Comparison of ENCODE assay signal across 1 cellular context in the genomic region with DNA sequence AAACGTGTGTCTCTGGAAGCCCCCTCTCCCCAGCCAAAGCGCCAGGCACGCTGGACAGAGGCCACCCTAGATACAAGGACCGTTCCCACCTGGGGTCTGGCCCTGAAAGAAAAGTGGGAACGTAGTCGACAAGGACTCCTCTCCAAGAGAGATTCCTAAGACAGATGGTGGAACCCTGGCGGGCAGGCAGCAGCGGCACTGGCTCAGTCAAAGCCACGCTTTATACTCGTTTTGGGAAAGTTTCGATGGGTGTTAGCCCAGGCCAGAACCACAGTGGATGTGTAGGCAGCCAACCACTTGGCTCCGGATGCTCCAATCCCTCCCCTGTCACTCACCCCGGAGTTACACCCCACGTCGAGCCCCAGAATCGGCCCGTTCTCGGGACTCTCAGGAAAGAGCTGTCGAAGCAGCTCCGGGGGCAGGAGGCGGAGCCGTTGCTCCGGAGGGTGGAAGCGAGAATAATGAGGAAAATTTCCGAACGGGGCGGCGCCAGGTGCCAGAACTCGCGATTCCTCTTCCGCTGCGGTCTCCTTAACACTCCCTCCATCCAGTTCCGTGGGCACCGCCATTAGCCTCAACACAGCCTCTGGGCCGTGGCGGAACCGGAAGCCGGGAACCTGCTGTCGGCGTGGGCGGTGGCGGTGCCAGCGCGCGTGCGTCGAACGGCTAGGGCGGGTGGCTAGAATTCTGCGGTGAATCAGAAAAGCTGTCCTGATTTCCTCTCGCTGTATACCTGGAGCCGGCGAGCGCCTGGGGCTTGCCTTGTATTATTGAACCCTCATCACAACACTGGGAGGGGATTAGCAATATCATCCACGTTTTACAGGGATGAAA.
TF ChIP-seq lines count a peak whose summit lies in the region.

A gene with protein sequence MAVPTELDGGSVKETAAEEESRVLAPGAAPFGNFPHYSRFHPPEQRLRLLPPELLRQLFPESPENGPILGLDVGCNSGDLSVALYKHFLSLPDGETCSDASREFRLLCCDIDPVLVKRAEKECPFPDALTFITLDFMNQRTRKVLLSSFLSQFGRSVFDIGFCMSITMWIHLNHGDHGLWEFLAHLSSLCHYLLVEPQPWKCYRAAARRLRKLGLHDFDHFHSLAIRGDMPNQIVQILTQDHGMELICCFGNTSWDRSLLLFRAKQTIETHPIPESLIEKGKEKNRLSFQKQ (minus strand): TSS at position 588 of the 834 bp plus-strand sequence. CDS start 19 bp downstream, at position 569.

TF ChIP-seq in K562, 482 proteins besides CTCF, POLR2A, EP300 and RAD21 (continued from another document and continues in another):
- TF ChIP-seq ZC3H11A (IDR thresholded peaks at IDR 0.05; ENCODE audit: low read depth, low read length) = no peak
- TF ChIP-seq ZNF311 (CRISPR knock-in tag; IDR thresholded peaks at IDR 0.05) = no peak
- TF ChIP-seq HNRNPK (IDR thresholded peaks at IDR 0.05; ENCODE audit: low read depth, low read length, poor library complexity, severe bottlenecking) = no peak
- no peak for TF ChIP-seq CC2D1A (IDR thresholded peaks at IDR 0.05)
- TF ChIP-seq, protein P1, sequence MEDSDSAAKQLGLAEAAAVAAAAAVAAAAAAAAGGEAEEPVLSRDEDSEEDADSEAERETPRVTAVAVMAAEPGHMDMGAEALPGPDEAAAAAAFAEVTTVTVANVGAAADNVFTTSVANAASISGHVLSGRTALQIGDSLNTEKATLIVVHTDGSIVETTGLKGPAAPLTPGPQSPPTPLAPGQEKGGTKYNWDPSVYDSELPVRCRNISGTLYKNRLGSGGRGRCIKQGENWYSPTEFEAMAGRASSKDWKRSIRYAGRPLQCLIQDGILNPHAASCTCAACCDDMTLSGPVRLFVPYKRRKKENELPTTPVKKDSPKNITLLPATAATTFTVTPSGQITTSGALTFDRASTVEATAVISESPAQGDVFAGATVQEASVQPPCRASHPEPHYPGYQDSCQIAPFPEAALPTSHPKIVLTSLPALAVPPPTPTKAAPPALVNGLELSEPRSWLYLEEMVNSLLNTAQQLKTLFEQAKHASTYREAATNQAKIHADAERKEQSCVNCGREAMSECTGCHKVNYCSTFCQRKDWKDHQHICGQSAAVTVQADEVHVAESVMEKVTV (CRISPR knock-in tag; IDR thresholded peaks at IDR 0.05) = no peak
- no peak for TF ChIP-seq PHTF2 (CRISPR knock-in tag; IDR thresholded peaks at IDR 0.05)
- TF ChIP-seq, protein P2, sequence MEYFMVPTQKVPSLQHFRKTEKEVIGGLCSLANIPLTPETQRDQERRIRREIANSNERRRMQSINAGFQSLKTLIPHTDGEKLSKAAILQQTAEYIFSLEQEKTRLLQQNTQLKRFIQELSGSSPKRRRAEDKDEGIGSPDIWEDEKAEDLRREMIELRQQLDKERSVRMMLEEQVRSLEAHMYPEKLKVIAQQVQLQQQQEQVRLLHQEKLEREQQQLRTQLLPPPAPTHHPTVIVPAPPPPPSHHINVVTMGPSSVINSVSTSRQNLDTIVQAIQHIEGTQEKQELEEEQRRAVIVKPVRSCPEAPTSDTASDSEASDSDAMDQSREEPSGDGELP (CRISPR knock-in tag; IDR thresholded peaks at IDR 0.05; ENCODE audit: borderline replicate concordance) = peak; percentile 82
- TF ChIP-seq KDM5B (IDR thresholded peaks at IDR 0.05; ENCODE audit: insufficient replicate concordance, low read depth, low read length) = peak; percentile 84
- peak; percentile 84 for TF ChIP-seq RBBP5 (IDR thresholded peaks at IDR 0.05; ENCODE audit: borderline replicate concordance, insufficient read depth, low read length, poor library complexity, severe bottlenecking)
- no peak for TF ChIP-seq SNRNP70 (optimal IDR thresholded peaks at IDR 0.05; ENCODE audit: low read depth, low read length)
- peak; percentile 43 for TF ChIP-seq CHD1 (IDR thresholded peaks at IDR 0.05; ENCODE audit: low read length)
- TF ChIP-seq, protein P3, sequence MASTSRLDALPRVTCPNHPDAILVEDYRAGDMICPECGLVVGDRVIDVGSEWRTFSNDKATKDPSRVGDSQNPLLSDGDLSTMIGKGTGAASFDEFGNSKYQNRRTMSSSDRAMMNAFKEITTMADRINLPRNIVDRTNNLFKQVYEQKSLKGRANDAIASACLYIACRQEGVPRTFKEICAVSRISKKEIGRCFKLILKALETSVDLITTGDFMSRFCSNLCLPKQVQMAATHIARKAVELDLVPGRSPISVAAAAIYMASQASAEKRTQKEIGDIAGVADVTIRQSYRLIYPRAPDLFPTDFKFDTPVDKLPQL (IDR thresholded peaks at IDR 0.05; ENCODE audit: extremely low read depth, insufficient read length) = peak; percentile 39
- TF ChIP-seq TGIF2 (CRISPR knock-in tag; IDR thresholded peaks at IDR 0.05) = no peak
- TF ChIP-seq LCOR (CRISPR knock-in tag; IDR thresholded peaks at IDR 0.05) = peak; percentile 57; the same call in 1 of the 2 replicates
- TF ChIP-seq, protein P4, sequence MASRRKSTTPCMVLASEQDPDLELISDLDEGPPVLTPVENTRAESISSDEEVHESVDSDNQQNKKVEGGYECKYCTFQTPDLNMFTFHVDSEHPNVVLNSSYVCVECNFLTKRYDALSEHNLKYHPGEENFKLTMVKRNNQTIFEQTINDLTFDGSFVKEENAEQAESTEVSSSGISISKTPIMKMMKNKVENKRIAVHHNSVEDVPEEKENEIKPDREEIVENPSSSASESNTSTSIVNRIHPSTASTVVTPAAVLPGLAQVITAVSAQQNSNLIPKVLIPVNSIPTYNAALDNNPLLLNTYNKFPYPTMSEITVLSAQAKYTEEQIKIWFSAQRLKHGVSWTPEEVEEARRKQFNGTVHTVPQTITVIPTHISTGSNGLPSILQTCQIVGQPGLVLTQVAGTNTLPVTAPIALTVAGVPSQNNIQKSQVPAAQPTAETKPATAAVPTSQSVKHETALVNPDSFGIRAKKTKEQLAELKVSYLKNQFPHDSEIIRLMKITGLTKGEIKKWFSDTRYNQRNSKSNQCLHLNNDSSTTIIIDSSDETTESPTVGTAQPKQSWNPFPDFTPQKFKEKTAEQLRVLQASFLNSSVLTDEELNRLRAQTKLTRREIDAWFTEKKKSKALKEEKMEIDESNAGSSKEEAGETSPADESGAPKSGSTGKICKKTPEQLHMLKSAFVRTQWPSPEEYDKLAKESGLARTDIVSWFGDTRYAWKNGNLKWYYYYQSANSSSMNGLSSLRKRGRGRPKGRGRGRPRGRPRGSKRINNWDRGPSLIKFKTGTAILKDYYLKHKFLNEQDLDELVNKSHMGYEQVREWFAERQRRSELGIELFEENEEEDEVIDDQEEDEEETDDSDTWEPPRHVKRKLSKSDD (conservative IDR thresholded peaks at IDR 0.05; ENCODE audit: low read length) = 0 out of 2 replicates have a peak, but pooled peaks have one; percentile 27
- TF ChIP-seq BDP1 (IDR thresholded peaks at IDR 0.05; ENCODE audit: insufficient read depth, insufficient read length) = no peak
- peak; percentile 48; the same call in 1 of the 2 replicates for TF ChIP-seq RB1 (IDR thresholded peaks at IDR 0.05; ENCODE audit: low read depth)
- no peak for TF ChIP-seq ZNF431 (CRISPR knock-in tag; IDR thresholded peaks at IDR 0.05)
- TF ChIP-seq, protein P5, sequence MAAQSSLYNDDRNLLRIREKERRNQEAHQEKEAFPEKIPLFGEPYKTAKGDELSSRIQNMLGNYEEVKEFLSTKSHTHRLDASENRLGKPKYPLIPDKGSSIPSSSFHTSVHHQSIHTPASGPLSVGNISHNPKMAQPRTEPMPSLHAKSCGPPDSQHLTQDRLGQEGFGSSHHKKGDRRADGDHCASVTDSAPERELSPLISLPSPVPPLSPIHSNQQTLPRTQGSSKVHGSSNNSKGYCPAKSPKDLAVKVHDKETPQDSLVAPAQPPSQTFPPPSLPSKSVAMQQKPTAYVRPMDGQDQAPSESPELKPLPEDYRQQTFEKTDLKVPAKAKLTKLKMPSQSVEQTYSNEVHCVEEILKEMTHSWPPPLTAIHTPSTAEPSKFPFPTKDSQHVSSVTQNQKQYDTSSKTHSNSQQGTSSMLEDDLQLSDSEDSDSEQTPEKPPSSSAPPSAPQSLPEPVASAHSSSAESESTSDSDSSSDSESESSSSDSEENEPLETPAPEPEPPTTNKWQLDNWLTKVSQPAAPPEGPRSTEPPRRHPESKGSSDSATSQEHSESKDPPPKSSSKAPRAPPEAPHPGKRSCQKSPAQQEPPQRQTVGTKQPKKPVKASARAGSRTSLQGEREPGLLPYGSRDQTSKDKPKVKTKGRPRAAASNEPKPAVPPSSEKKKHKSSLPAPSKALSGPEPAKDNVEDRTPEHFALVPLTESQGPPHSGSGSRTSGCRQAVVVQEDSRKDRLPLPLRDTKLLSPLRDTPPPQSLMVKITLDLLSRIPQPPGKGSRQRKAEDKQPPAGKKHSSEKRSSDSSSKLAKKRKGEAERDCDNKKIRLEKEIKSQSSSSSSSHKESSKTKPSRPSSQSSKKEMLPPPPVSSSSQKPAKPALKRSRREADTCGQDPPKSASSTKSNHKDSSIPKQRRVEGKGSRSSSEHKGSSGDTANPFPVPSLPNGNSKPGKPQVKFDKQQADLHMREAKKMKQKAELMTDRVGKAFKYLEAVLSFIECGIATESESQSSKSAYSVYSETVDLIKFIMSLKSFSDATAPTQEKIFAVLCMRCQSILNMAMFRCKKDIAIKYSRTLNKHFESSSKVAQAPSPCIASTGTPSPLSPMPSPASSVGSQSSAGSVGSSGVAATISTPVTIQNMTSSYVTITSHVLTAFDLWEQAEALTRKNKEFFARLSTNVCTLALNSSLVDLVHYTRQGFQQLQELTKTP (IDR thresholded peaks at IDR 0.05; ENCODE audit: low read depth in 1 of 2, partially characterized antibody in 2 of 2) = no peak
- TF ChIP-seq TRIM24 (IDR thresholded peaks at IDR 0.05) = peak in 1 of 2 experiments; percentile 60; a peak in 1 of 4 replicates
- TF ChIP-seq SPI1 (IDR thresholded peaks at IDR 0.05; ENCODE audit: borderline replicate concordance, low read depth, low read length) = peak; percentile 47; the same call in 1 of the 2 replicates
- peak; percentile 99 for TF ChIP-seq EGR1 (conservative IDR thresholded peaks at IDR 0.05)
- TF ChIP-seq KLF10 (CRISPR knock-in tag; IDR thresholded peaks at IDR 0.05) = no peak
- no peak for TF ChIP-seq ELF4 (CRISPR knock-in tag; IDR thresholded peaks at IDR 0.05)
- peak; percentile 36 to 58; a peak in 2 of 4 replicates for TF ChIP-seq SIN3A (IDR thresholded peaks at IDR 0.05; ENCODE audit: borderline replicate concordance in 2 of 2, control insufficient read depth in 1 of 2, low read depth in 2 of 2, low read length in 2 of 2)
- no peak for TF ChIP-seq ERF (CRISPR knock-in tag; IDR thresholded peaks at IDR 0.05)
- TF ChIP-seq ZNF668 (CRISPR knock-in tag; IDR thresholded peaks at IDR 0.05) = no peak
- TF ChIP-seq CHCHD3 (CRISPR knock-in tag; IDR thresholded peaks at IDR 0.05) = no peak
- TF ChIP-seq SAP30 (IDR thresholded peaks at IDR 0.05; ENCODE audit: borderline replicate concordance, insufficient read depth, low read depth, low read length, poor library complexity, severe bottlenecking) = no peak
- no peak for TF ChIP-seq ZNF134 (CRISPR knock-in tag; conservative IDR thresholded peaks at IDR 0.05)
- TF ChIP-seq TAF7 (tag; IDR thresholded peaks at IDR 0.05) = peak; percentile 60; the same call in 1 of the 2 replicates
- TF ChIP-seq ETV1 (tag; conservative IDR thresholded peaks at IDR 0.05; ENCODE audit: low read depth) = peak; percentile 78
- TF ChIP-seq, protein P6, sequence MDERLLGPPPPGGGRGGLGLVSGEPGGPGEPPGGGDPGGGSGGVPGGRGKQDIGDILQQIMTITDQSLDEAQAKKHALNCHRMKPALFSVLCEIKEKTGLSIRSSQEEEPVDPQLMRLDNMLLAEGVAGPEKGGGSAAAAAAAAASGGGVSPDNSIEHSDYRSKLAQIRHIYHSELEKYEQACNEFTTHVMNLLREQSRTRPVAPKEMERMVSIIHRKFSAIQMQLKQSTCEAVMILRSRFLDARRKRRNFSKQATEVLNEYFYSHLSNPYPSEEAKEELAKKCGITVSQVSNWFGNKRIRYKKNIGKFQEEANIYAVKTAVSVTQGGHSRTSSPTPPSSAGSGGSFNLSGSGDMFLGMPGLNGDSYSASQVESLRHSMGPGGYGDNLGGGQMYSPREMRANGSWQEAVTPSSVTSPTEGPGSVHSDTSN (CRISPR knock-in tag; IDR thresholded peaks at IDR 0.05; ENCODE audit: low read depth) = peak; percentile 74
- TF ChIP-seq, protein P6 (tag; conservative IDR thresholded peaks at IDR 0.05; ENCODE audit: low read depth) = peak; percentile 86
- TF ChIP-seq ATF7 (IDR thresholded peaks at IDR 0.05) = peak; percentile 61; the same call in 1 of the 2 replicates
- TF ChIP-seq MCM2 (IDR thresholded peaks at IDR 0.05; ENCODE audit: low read depth) = no peak
- TF ChIP-seq USF2 (CRISPR knock-in tag; IDR thresholded peaks at IDR 0.05) = no peak
- TF ChIP-seq BCLAF1 (IDR thresholded peaks at IDR 0.05; ENCODE audit: borderline replicate concordance in 1 of 2, control insufficient read depth in 1 of 2, low read depth in 2 of 2, low read length in 1 of 2) = no peak
- TF ChIP-seq FOSL1 (tag; conservative IDR thresholded peaks at IDR 0.05) = no peak
- no peak for TF ChIP-seq ZNF589 (CRISPR knock-in tag; IDR thresholded peaks at IDR 0.05; ENCODE audit: low read depth)
- no peak for TF ChIP-seq XRCC3 (IDR thresholded peaks at IDR 0.05)
